In the genomic region with DNA sequence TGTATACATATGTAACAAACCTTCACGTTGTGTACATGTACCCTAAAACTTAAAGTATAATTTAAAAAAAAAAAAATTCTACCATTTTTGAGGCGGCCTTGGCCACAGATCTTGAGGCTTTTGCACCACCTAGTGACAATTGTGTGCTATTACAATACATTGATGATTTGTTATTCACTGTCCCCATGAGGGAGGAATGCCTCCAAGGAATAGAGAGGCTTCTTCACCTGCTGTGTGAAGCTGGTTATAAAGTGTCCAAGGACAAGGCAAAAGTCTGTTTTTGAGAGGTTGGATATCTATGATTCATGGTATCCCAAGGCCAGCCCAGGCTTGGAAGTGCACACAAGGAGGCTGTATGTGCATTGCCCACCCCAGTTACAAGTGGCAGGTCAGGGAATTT, we compare ENCODE assay signal across 8 cellular contexts. TPM values are rescaled to one million over a fixed set of nuclear protein-coding genes. Genes with fewer than 3 reads are reported as not detected.
DNase-seq lines count a peak whose midpoint lies in the region; ATAC-seq, FAIRE-seq and TF ChIP-seq lines count a peak whose summit lies in the region.

No MANE protein-coding gene starts in this region.

- DNase-seq in cardiac muscle cell (ENCODE audit: low read depth in 1 of 2, low spot score in 1 of 2) (peak; percentile 29), Right ventricle myocardium superior (no peak), NB4 (ENCODE audit: low read depth) (peak; percentile 32), coronary artery (ENCODE audit: low spot score) (no peak), osteocyte (ENCODE audit: extremely low spot score, unreplicated experiment) (no peak), RCC 7860 (ENCODE audit: low spot score) (no peak)
- no peak for DNase-seq in activated T-cell treated with anti-CD3 and anti-CD28 coated beads, Interleukin-2, amount 50 U/mL, for 48 hours

- intact Hi-C loops in Right ventricle myocardium superior (cut with DNase I) = no loop called here

- no peak overlapping the region for H3K27ac Mint-ChIP-seq in osteocyte (ENCODE audit: unreplicated experiment)

- no peak overlapping the region for H3K4me3 Mint-ChIP-seq in osteocyte (ENCODE audit: unreplicated experiment)

- ATAC-seq in Right ventricle myocardium superior (ENCODE audit: poor library complexity) (no peak), HG02798 (IDR thresholded peaks at IDR 0.05; ENCODE audit: poor library complexity, unreplicated experiment) (no peak)

- no peak overlapping the region for H3K4me3 ChIP-seq in cardiac muscle cell
- no peak overlapping the region for H3K4me3 ChIP-seq in NB4 (ENCODE audit: low read depth, low read length)
- H3K4me3 ChIP-seq in coronary artery = no peak overlapping the region

- H3K9me3 Mint-ChIP-seq in osteocyte (ENCODE audit: unreplicated experiment) = no peaks in the 10 kb centered on the region

- H3K36me3 ChIP-seq in cardiac muscle cell = no peaks in the 10 kb centered on the region

- no peaks in the 10 kb centered on the region for H3K4me1 Mint-ChIP-seq in osteocyte (ENCODE audit: unreplicated experiment)

- no peaks in the 10 kb centered on the region for H3K4me1 ChIP-seq in cardiac muscle cell (ENCODE audit: low read depth)

- H3K27me3 Mint-ChIP-seq in osteocyte (ENCODE audit: unreplicated experiment) = peaks cover 2% of the 10 kb centered on the region

- H3K9me3 ChIP-seq in cardiac muscle cell (ENCODE audit: low read depth) = no peaks in the 10 kb centered on the region

- H3K36me3 Mint-ChIP-seq in osteocyte (ENCODE audit: unreplicated experiment) = no peaks in the 10 kb centered on the region

- H3K27ac ChIP-seq in cardiac muscle cell (no peak overlapping the region), coronary artery (no peak overlapping the region)

- TF ChIP-seq CTCF in cardiac muscle cell (IDR thresholded peaks at IDR 0.05; ENCODE audit: low read depth, low read length) = peak; percentile 56
- TF ChIP-seq CTCF in NB4 (IDR thresholded peaks at IDR 0.05; ENCODE audit: low read depth, low read length) = peak; percentile 41
- peak; percentile 13 for TF ChIP-seq CTCF in coronary artery (IDR thresholded peaks at IDR 0.05)
- peak; percentile 51 for TF ChIP-seq CTCF in osteocyte (IDR thresholded peaks at IDR 0.05)

- no peak for FAIRE-seq in RCC 7860 (lab: Jason Lieb, UNC)

- H3K27me3 ChIP-seq in cardiac muscle cell = no peaks in the 10 kb centered on the region

- TF ChIP-seq POLR2A in NB4 (IDR thresholded peaks at IDR 0.05; ENCODE audit: extremely low read depth, insufficient read length) = no peak

RNA-seq across cellular contexts. Expression of gene SLC22A25, which starts 30.7 kb away (rescaled TPM):
- total RNA-seq in cardiac muscle cell (not detected in 2 replicates), Right ventricle myocardium superior (not detected), osteocyte (not detected in 2 replicates)
- 0.14 and 0.16 TPM in 2 replicates for polyA plus RNA-seq in cardiac muscle cell

Comparison
In these comparisons a context has a peak if more than half of its experiments do, and no peak if none do; other contexts are left out.
1. DNase-seq: peak in cardiac muscle cell (2 of 2) and NB4 (single experiment); none in Right ventricle myocardium superior (single experiment), coronary artery (single experiment), osteocyte (single experiment), activated T-cell treated with anti-CD3 and anti-CD28 coated beads, Interleukin-2, amount 50 U/mL, for 48 hours (0 of 2) and RCC 7860 (single experiment).
2. Peak in every context shown above with its lines, with median percentiles within 50 percentile points of each other: CTCF ChIP-seq.